Comparison of ENCODE assay signal across 29 cellular contexts in genomic region chr22:31719850-31720471, GRCh38.
"Had no signal": no experiment of that assay in that cellular context is flagged by ENCODE, and none has a peak within 500 bp of the region (broad histone marks: within the 10 kb centered on the region; RNA-seq: fewer than 3 reads in every experiment).

No MANE protein-coding gene starts in this region.

- FAIRE-seq: TTC549 had no signal

- H3K4me1 ChIP-seq: ascending aorta, Peyer's patch, SJSA1 had no signal

- H3K27me3 Mint-ChIP-seq: activated CD4-positive, alpha-beta T cell treated with anti-CD3 and anti-CD28 coated beads, Interleukin-2, amount 10 ng/mL, durations not matched to agents 24 days and 14 days; activated naive CD4-positive, alpha-beta T cell treated with anti-CD3 and anti-CD28 coated beads, Interleukin-2, amount 50 U/mL, for 24 hours; activated naive CD8-positive, alpha-beta T cell treated with anti-CD3 and anti-CD28 coated beads, Interleukin-2, amount 10 ng/mL, durations not matched to agents 7 days and 5 days; activated T-cell treated with anti-CD3 and anti-CD28 coated beads, Interleukin-2, amount 50 U/mL, for 24 hours had no signal

- H3K27ac Mint-ChIP-seq: activated CD4-positive, alpha-beta T cell treated with anti-CD3 and anti-CD28 coated beads, Interleukin-2, amount 10 ng/mL, durations not matched to agents 24 days and 14 days; activated CD8-positive, alpha-beta T cell treated with anti-CD3 and anti-CD28 coated beads, Interleukin-2, amount 10 ng/mL, durations not matched to agents 7 days and 5 days; activated naive CD4-positive, alpha-beta T cell treated with anti-CD3 and anti-CD28 coated beads, Interleukin-2, amount 50 U/mL, for 24 hours; activated naive CD8-positive, alpha-beta T cell treated with anti-CD3 and anti-CD28 coated beads, Interleukin-2, amount 10 ng/mL, durations not matched to agents 7 days and 5 days; activated T-cell treated with anti-CD3 and anti-CD28 coated beads, Interleukin-2, amount 50 U/mL, for 24 hours; activated T-helper 2 cell treated with anti-CD3 and anti-CD28 coated beads, Interferon-gamma antibody, Interleukin-2, Interleukin-4, amounts not matched to agents 10 μg/mL and 5 μg/mL and 100 μg/mL, durations not matched to agents 14 hours and 24 hours and 36 hours; T-helper 1 cell treated with Interleukin-12 subunit alpha and Interleukin-12 subunit beta and Interleukin-4 antibody, amounts not matched to agents 30 μg/mL and 1 μg/mL, for 36 hours; T-helper 2 cell treated with Interferon-gamma antibody and Interleukin-4, amounts not matched to agents 5 μg/mL and 100 μg/mL, for 36 hours had no signal

- ATAC-seq: activated CD8-positive, alpha-beta T cell treated with anti-CD3 and anti-CD28 coated beads, Interleukin-2, amount 10 ng/mL, durations not matched to agents 7 days and 5 days; PC-3 had no signal

- H3K4me3 Mint-ChIP-seq: activated CD4-positive, alpha-beta T cell treated with anti-CD3 and anti-CD28 coated beads, Interleukin-2, amount 10 ng/mL, durations not matched to agents 24 days and 14 days; activated CD8-positive, alpha-beta T cell treated with anti-CD3 and anti-CD28 coated beads, Interleukin-2, amount 10 ng/mL, durations not matched to agents 7 days and 5 days; activated naive CD4-positive, alpha-beta T cell treated with anti-CD3 and anti-CD28 coated beads, Interleukin-2, amount 50 U/mL, for 24 hours; activated naive CD8-positive, alpha-beta T cell treated with anti-CD3 and anti-CD28 coated beads, Interleukin-2, amount 10 ng/mL, durations not matched to agents 7 days and 5 days; activated T-cell treated with anti-CD3 and anti-CD28 coated beads, Interleukin-2, amount 50 U/mL, for 24 hours; T-helper 1 cell treated with Interleukin-12 subunit alpha and Interleukin-12 subunit beta and Interleukin-4 antibody, amounts not matched to agents 30 μg/mL and 1 μg/mL, for 36 hours; T-helper 2 cell treated with Interferon-gamma antibody and Interleukin-4, amounts not matched to agents 5 μg/mL and 100 μg/mL, for 36 hours had no signal

- H3K4me3 ChIP-seq: ascending aorta, Peyer's patch, SJSA1 had no signal

- H3K27ac ChIP-seq: ascending aorta, Peyer's patch, SJSA1 had no signal

- H3K27me3 ChIP-seq: ascending aorta, Peyer's patch, SJSA1 had no signal

- H3K9me3 ChIP-seq: ascending aorta, Peyer's patch, SJSA1, SK-N-SH had no signal

- H3K9ac ChIP-seq: SK-N-SH had no signal

- DNase-seq: activated CD4-positive, alpha-beta T cell treated with anti-CD3 and anti-CD28 coated beads, Interleukin-2, amount 10 ng/mL, durations not matched to agents 24 days and 14 days; activated CD4-positive, alpha-beta T cell treated with anti-CD3 and anti-CD28 coated beads, Interleukin-2, amount 50 U/mL, for 4 hours; activated CD8-positive, alpha-beta T cell treated with anti-CD3 and anti-CD28 coated beads, Interleukin-2, amount 10 ng/mL, durations not matched to agents 7 days and 5 days; activated gamma-delta T cell; activated naive CD4-positive, alpha-beta T cell treated with Interleukin-2 at 50 U/mL for 16 hours; activated naive CD8-positive, alpha-beta T cell treated with anti-CD3 and anti-CD28 coated beads, Interleukin-2, amount 10 ng/mL, durations not matched to agents 7 days and 5 days; activated T-cell treated with anti-CD3 and anti-CD28 coated beads, Interleukin-2, amount 50 U/mL, for 24 hours; amygdala; caudate nucleus; NCI-H1105 treated with DMSO at 0.1 percent for 48 hours; NCI-H1436; NCI-H1694; NCI-H1930; NCI-H2081 treated with DMSO at 0.1 percent for 48 hours; NCI-H345; NCI-H524 treated with DMSO at 0.1 percent for 48 hours; NK-92 treated with Interleukin-12 subunit alpha and Interleukin-12 subunit beta, amount 100 ng/mL, for 24 hours; PC-3; Peyer's patch; RPMI8226; SHP77 treated with DMSO at 0.1 percent for 48 hours; SK-N-SH had no signal

- H3K9me3 Mint-ChIP-seq: activated CD4-positive, alpha-beta T cell treated with anti-CD3 and anti-CD28 coated beads, Interleukin-2, amount 10 ng/mL, durations not matched to agents 24 days and 14 days; activated naive CD4-positive, alpha-beta T cell treated with anti-CD3 and anti-CD28 coated beads, Interleukin-2, amount 50 U/mL, for 24 hours; activated naive CD8-positive, alpha-beta T cell treated with anti-CD3 and anti-CD28 coated beads, Interleukin-2, amount 10 ng/mL, durations not matched to agents 7 days and 5 days; activated T-cell treated with anti-CD3 and anti-CD28 coated beads, Interleukin-2, amount 50 U/mL, for 24 hours; activated T-helper 2 cell treated with anti-CD3 and anti-CD28 coated beads, Interferon-gamma antibody, Interleukin-2, Interleukin-4, amounts not matched to agents 10 μg/mL and 5 μg/mL and 100 μg/mL, durations not matched to agents 14 hours and 24 hours and 36 hours; T-helper 1 cell treated with Interleukin-12 subunit alpha and Interleukin-12 subunit beta and Interleukin-4 antibody, amounts not matched to agents 30 μg/mL and 1 μg/mL, for 36 hours; T-helper 2 cell treated with Interferon-gamma antibody and Interleukin-4, amounts not matched to agents 5 μg/mL and 100 μg/mL, for 36 hours had no signal

- H3K4me1 Mint-ChIP-seq: activated CD4-positive, alpha-beta T cell treated with anti-CD3 and anti-CD28 coated beads, Interleukin-2, amount 10 ng/mL, durations not matched to agents 24 days and 14 days; activated naive CD8-positive, alpha-beta T cell treated with anti-CD3 and anti-CD28 coated beads, Interleukin-2, amount 10 ng/mL, durations not matched to agents 7 days and 5 days had no signal

- H3K4me2 ChIP-seq: SK-N-SH had no signal
